8 cellular contexts compared by ENCODE assay signal in the genomic region with DNA sequence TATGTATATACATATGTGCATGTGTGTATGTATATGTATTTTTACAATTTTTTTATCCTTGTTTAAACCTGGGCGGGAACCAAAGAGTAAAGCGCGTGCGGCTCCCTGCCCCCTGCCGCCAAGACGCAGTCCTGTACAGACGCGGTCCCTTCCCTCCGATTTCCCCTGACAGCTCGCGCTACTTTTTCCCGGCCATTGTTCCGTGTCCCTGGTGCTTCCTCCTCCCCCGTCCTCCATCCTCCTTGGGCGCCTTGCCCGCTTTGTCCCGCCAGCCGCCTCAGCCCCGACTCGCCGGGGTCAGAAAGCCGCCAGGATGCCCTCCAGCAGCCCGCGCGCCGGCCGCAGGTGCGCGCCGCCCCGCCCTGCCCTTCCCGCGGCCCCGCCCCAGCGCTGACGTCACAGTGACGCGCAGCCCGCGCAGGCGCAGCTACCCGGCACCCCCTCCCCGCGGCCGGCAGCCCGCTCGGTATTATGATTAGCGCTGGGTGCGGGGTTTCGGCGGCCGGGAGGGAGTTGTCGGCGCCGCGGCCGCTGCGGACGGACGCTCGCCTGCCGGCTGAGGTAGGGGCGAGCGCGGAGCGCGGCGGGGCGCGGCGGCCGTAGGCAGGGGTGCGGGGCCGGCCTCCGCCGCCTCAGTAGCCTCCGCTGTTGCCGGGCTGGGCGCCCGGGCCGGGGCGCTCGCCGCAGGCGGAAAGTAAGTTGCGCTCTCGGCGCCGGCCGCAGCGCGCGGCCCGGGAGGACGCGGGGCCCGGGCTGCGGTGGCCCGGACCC. TPM values are rescaled to one million over a fixed set of nuclear protein-coding genes. Genes with fewer than 3 reads are reported as not detected.
DNase-seq lines count a peak whose midpoint lies in the region; ATAC-seq and TF ChIP-seq lines count a peak whose summit lies in the region.

TSS of gene SNRK (plus strand) at position 426 of the 771 bp plus-strand sequence. CDS start 16,664 bp downstream, outside the sequence.

- TF ChIP-seq POLR2A in transverse colon (IDR thresholded peaks at IDR 0.05) = peak; percentile 50

- H3K4me1 ChIP-seq in cardiac muscle cell (ENCODE audit: low read depth) (peaks cover 4% of the 10 kb centered on the region), transverse colon (peaks cover 8 to 45% (median 33%) of the 10 kb centered on the region in 4 donors)

- H3K9me3 ChIP-seq in cardiac muscle cell (ENCODE audit: low read depth) = no peaks in the 10 kb centered on the region
- H3K9me3 ChIP-seq in transverse colon = no peaks in the 10 kb centered on the region

- peak within 1 kb of the TSS; percentile 72 for H3K4me3 ChIP-seq in cardiac muscle cell
- H3K4me3 ChIP-seq in transverse colon = peak within 1 kb of the TSS; percentile 54 to 80 (median 70)

- intact Hi-C loops in transverse colon (cut with DNase I; ENCODE audit: low total_unique reads) = no loop called here

- peaks cover 36% of the 10 kb centered on the region for H3K27me3 ChIP-seq in cardiac muscle cell
- no peaks in the 10 kb centered on the region for H3K27me3 ChIP-seq in transverse colon

- ATAC-seq in GM21825 (IDR thresholded peaks at IDR 0.05; ENCODE audit: unreplicated experiment) = peak; percentile 82

- TF ChIP-seq EP300 in transverse colon (IDR thresholded peaks at IDR 0.05; ENCODE audit: low read depth) = no peak

- in situ Hi-C loops in transverse colon (cut with MboI; ENCODE audit: low pct_ligation_motif_present in 1 of 4, low pct_unique_long_range_greater_than_20kb in 1 of 4, low sequenced_read_pairs in 3 of 4) = no loop called here

- DNase-seq in GDM1 (lab: John Stamatoyannopoulos, UW) (peak; percentile 78), LHCN-M2 (ENCODE audit: low read depth) (peak; percentile 64), SW 1271 (lab: John Stamatoyannopoulos, UW) (peak; percentile 45 to 78), cardiac muscle cell (ENCODE audit: low read depth in 1 of 2, low spot score in 1 of 2) (peak; percentile 80 to 92), pons (ENCODE audit: low spot score) (peak; percentile 58), transverse colon (peak; percentile 94)
- DNase-seq in activated naive CD8-positive, alpha-beta T cell treated with anti-CD3 and anti-CD28 coated beads, Interleukin-2, amount 50 U/mL, for 16 hours (ENCODE audit: low read depth, low spot score) = peak; percentile 73

- WGBS in transverse colon (ENCODE audit: low coverage in 1 of 2), 2 donors = 1% methylated on average over 14 to 54 of the region's 99 CpGs

- peak; percentile 28 for TF ChIP-seq CTCF in cardiac muscle cell (IDR thresholded peaks at IDR 0.05; ENCODE audit: low read depth, low read length)
- peak; percentile 18 to 66 (median 36) for TF ChIP-seq CTCF in transverse colon (IDR thresholded peaks at IDR 0.05)

- H3K27ac ChIP-seq in cardiac muscle cell (peak within 1 kb of the TSS; percentile 83), transverse colon (peak within 1 kb of the TSS; percentile 81 to 95 (median 93))

- no peaks in the 10 kb centered on the region for H3K36me3 ChIP-seq in cardiac muscle cell
- no peaks in the 10 kb centered on the region for H3K36me3 ChIP-seq in transverse colon

RNA-seq across cellular contexts. Expression of gene SNRK, which starts in this region (rescaled TPM):
- 10.6 and 12.5 TPM in 2 replicates for total RNA-seq in LHCN-M2 (2014; rRNA removed)
- polyA plus RNA-seq in LHCN-M2 (2012) = 3.4 TPM
- total RNA-seq in cardiac muscle cell = 10.6 and 15.6 TPM in 2 replicates
- polyA plus RNA-seq in cardiac muscle cell = 4.6 and 5.8 TPM in 2 replicates
- 10 to 100 TPM; 29.9 to 43.3 (median 31.7) TPM for total RNA-seq in transverse colon

Comparison
In these comparisons a context has a peak if more than half of its experiments do, and no peak if none do; other contexts are left out.
1. Peak in every context shown above with its lines: DNase-seq, ATAC-seq, H3K4me3 ChIP-seq and H3K27ac ChIP-seq.